In the genomic region with DNA sequence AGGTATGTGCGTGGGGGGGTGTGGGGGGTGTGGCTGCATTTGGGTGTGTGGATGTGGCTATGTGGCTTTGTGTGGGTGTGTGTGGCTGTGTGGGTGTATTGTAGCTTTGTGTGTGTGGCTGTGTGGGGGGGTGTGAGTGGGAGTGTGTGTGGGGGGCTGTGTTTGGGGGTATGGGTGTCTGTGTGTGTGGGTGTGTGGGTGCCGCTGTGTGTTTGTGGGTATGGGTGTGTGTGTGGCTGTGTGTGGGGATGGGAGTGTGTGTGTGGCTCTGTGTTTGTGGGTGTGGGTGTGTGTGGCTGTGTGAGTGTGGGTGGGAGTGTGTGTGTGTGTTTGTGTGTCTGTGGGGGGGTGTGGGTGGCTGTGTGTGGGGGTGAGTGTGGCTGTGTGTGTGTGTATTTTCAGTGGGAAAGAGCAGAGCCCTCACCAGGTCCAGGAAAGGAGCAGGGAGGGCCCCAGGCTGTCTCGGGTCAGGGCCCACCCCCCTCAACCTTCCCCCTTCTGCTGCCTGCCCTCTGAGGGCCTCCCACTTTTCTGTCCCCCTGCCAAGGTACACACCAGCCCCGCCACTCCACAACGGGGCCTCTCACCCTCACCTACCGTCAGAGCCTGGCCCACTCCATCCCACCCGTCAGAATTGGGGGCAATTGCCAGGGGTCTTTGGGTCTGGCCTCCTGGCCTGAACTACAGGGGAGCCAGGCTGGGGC, we compare ENCODE assay signal across 17 cellular contexts. TPM values are rescaled to one million over a fixed set of nuclear protein-coding genes. Genes with fewer than 3 reads are reported as not detected.
"Had no signal": no experiment of that assay in that cellular context is flagged by ENCODE, and none has a peak within 500 bp of the region (broad histone marks: within the 10 kb centered on the region; RNA-seq: fewer than 3 reads in every experiment).

No MANE protein-coding gene starts in this region.

- H3K36me3 ChIP-seq: esophagus muscularis mucosa, gastroesophageal sphincter, heart left ventricle, left ventricle myocardium inferior, ovary, stomach had no signal

- ATAC-seq: gastroesophageal sphincter, heart left ventricle, psoas muscle, right cardiac atrium, T-cell had no signal

- H3K4me3 ChIP-seq: esophagus muscularis mucosa, heart left ventricle, left ventricle myocardium inferior, ovary, psoas muscle, skin epidermis had no signal

- H3K27me3 ChIP-seq: gastroesophageal sphincter, ovary had no signal

- H3K27ac ChIP-seq: esophagus muscularis mucosa, gastroesophageal sphincter, heart left ventricle, left ventricle myocardium inferior, ovary, psoas muscle, skin epidermis, stomach had no signal

- H3K9me3 ChIP-seq: esophagus muscularis mucosa, gastroesophageal sphincter, heart left ventricle, left ventricle myocardium inferior, ovary, psoas muscle, stomach had no signal

- DNase-seq: activated CD4-positive, alpha-beta T cell treated with anti-CD3 and anti-CD28 coated beads, Interleukin-2, amount 50 U/mL, for 48 hours; activated gamma-delta T cell treated with Interleukin-2 at 50 U/mL for 16 hours; effector CD4-positive, alpha-beta T cell; heart left ventricle; immature natural killer cell; kidney glomerular epithelial cell; left ventricle myocardium inferior; ovary; psoas muscle; right cardiac atrium; stimulated activated CD4-positive, alpha-beta T cell treated with anti-CD3 and anti-CD28 coated beads, Interleukin-4, amount 100 ng/mL, for 1 hour; stomach; T-cell; T-helper 9 cell had no signal

- H3K4me1 ChIP-seq: psoas muscle had no signal

RNA-seq across cellular contexts. Expression of a gene that starts 43.1 kb away (rescaled TPM):
- total RNA-seq: left ventricle myocardium inferior, psoas muscle, stomach had no signal
- polyA plus RNA-seq: immature natural killer cell had no signal
